8 cellular contexts compared by ENCODE assay signal in genomic region chr19:57599377-57599760, GRCh38. TPM values are rescaled to one million over a fixed set of nuclear protein-coding genes. Genes with fewer than 3 reads are reported as not detected.
DNase-seq lines count a peak whose midpoint lies in the region; ATAC-seq, FAIRE-seq and TF ChIP-seq lines count a peak whose summit lies in the region.

No MANE protein-coding gene starts in this region.

- POLR2A ChIA-PET in A549 (lab: Yijun Ruan, JAX) = no interaction called here
- POLR2A ChIA-PET in activated naive CD8-positive, alpha-beta T cell treated with anti-CD3 and anti-CD28 coated beads, Interleukin-2, amount 10 ng/mL, durations not matched to agents 7 days and 5 days (lab: Charles Lee) = interaction anchor here (0.9 to 1.9 kb wide), 3 partner anchors 13 to 110 kb away, joined by 3 to 4 read pairs (median 3); partner anchors contain the start of genes ZIK1 and ZNF154

- H3K4me1 Mint-ChIP-seq in activated naive CD8-positive, alpha-beta T cell treated with anti-CD3 and anti-CD28 coated beads, Interleukin-2, amount 10 ng/mL, durations not matched to agents 7 days and 5 days = peaks cover 18% of the 10 kb centered on the region
- H3K4me1 Mint-ChIP-seq in memory B cell = peaks cover 13% of the 10 kb centered on the region

- no peak for DNase-seq in A549 (ENCODE audit: low read depth in 1 of 2, low spot score in 1 of 2)
- DNase-seq in activated naive CD8-positive, alpha-beta T cell treated with anti-CD3 and anti-CD28 coated beads, Interleukin-2, amount 10 ng/mL, durations not matched to agents 7 days and 5 days = no peak
- DNase-seq in memory B cell (ENCODE audit: low spot score in 2 of 2) = no peak
- DNase-seq in DMS53 treated with DMSO at 0.1 percent for 48 hours (lab: John Stamatoyannopoulos, UW; ENCODE audit: unreplicated experiment) = no peak
- no peak for DNase-seq in KBM-7
- no peak for DNase-seq in caudate nucleus (lab: John Stamatoyannopoulos, UW)
- no peak for DNase-seq in D721Med (ENCODE audit: insufficient read length, low spot score)

- CTCF ChIA-PET in A549 (lab: Yijun Ruan, JAX) = interaction anchor here (0.9 kb wide), 1 partner anchor 15 kb away, joined by 4 read pairs; the partner anchor contains the start of gene ZNF134

- peak overlapping the region; percentile 56 for H3K4me3 ChIP-seq in A549

- H3K27me3 Mint-ChIP-seq in activated naive CD8-positive, alpha-beta T cell treated with anti-CD3 and anti-CD28 coated beads, Interleukin-2, amount 10 ng/mL, durations not matched to agents 7 days and 5 days = no peaks in the 10 kb centered on the region
- H3K27me3 Mint-ChIP-seq in memory B cell = no peaks in the 10 kb centered on the region

- H3K36me3 Mint-ChIP-seq in activated naive CD8-positive, alpha-beta T cell treated with anti-CD3 and anti-CD28 coated beads, Interleukin-2, amount 10 ng/mL, durations not matched to agents 7 days and 5 days = peaks cover 43% of the 10 kb centered on the region
- H3K36me3 Mint-ChIP-seq in memory B cell = peaks cover 21% of the 10 kb centered on the region

- H3K4me1 ChIP-seq in A549 = no peaks in the 10 kb centered on the region

- no peak for TF ChIP-seq RAD21 in A549 (conservative IDR thresholded peaks at IDR 0.05 in 1 of 2, IDR thresholded peaks at IDR 0.05 in 1 of 2)

- peak overlapping the region; percentile 89 for H3K27ac Mint-ChIP-seq in activated naive CD8-positive, alpha-beta T cell treated with anti-CD3 and anti-CD28 coated beads, Interleukin-2, amount 10 ng/mL, durations not matched to agents 7 days and 5 days
- no peak overlapping the region for H3K27ac Mint-ChIP-seq in memory B cell

- no peak overlapping the region; a peak in 1 of 6 replicates for H3K27ac ChIP-seq in A549
- H3K27ac ChIP-seq in caudate nucleus (ENCODE audit: low read depth, low read length) = no peak overlapping the region

- peak overlapping the region; percentile 90 for H3K4me3 Mint-ChIP-seq in activated naive CD8-positive, alpha-beta T cell treated with anti-CD3 and anti-CD28 coated beads, Interleukin-2, amount 10 ng/mL, durations not matched to agents 7 days and 5 days
- peak overlapping the region; percentile 85 for H3K4me3 Mint-ChIP-seq in memory B cell

- peak overlapping the region; percentile 82 for H3K4me2 ChIP-seq in A549

- H3K9me3 Mint-ChIP-seq in activated naive CD8-positive, alpha-beta T cell treated with anti-CD3 and anti-CD28 coated beads, Interleukin-2, amount 10 ng/mL, durations not matched to agents 7 days and 5 days = peaks cover 41% of the 10 kb centered on the region
- peaks cover 14% of the 10 kb centered on the region for H3K9me3 Mint-ChIP-seq in memory B cell

- in situ Hi-C loops in KBM-7 (cut with MboI; ENCODE audit: low pct_unique_long_range_greater_than_20kb, low sequenced_read_pairs) = no loop called here

- 55% methylated on average over 8 of the region's 8 CpGs for WGBS in A549 (ENCODE audit: missing lambda C conversion rate)

- FAIRE-seq in A549 (lab: Jason Lieb, UNC) (no peak), D721Med (lab: Jason Lieb, UNC) (no peak)

- TF ChIP-seq CTCF in A549 (IDR thresholded peaks at IDR 0.05) (no peak), D721Med (IDR thresholded peaks at IDR 0.05; ENCODE audit: insufficient read depth, missing control alignments) (no peak)

- peaks cover 82% of the 10 kb centered on the region for H3K9me3 ChIP-seq in A549

- TF ChIP-seq POLR2A in A549 (IDR thresholded peaks at IDR 0.05; ENCODE audit: low read length) = no peak

- TF ChIP-seq EP300 in A549 (IDR thresholded peaks at IDR 0.05) = no peak

- ATAC-seq in A549 = peak in 1 of 2 experiments; percentile 40; a peak in 1 of 6 replicates
- peak; percentile 15 for ATAC-seq in GM21528 (IDR thresholded peaks at IDR 0.05; ENCODE audit: low FRiP score, unreplicated experiment)
- ATAC-seq in activated naive CD8-positive, alpha-beta T cell treated with anti-CD3 and anti-CD28 coated beads, Interleukin-2, amount 10 ng/mL, durations not matched to agents 7 days and 5 days (ENCODE audit: low read depth) = peak; percentile 24
- peak; percentile 12 for ATAC-seq in memory B cell (ENCODE audit: low read depth)

TF ChIP-seq in A549, 52 proteins besides CTCF, POLR2A, EP300 and RAD21 (continues in another document):
- no peak for TF ChIP-seq CHD4 (IDR thresholded peaks at IDR 0.05; ENCODE audit: borderline replicate concordance)
- no peak for TF ChIP-seq CEBPB (IDR thresholded peaks at IDR 0.05)
- no peak for TF ChIP-seq HEYL (CRISPR knock-in tag; IDR thresholded peaks at IDR 0.05)
- no peak for TF ChIP-seq KDM5A (IDR thresholded peaks at IDR 0.05)
- TF ChIP-seq RCOR1 (IDR thresholded peaks at IDR 0.05; ENCODE audit: low read depth, low read length) = no peak
- no peak for TF ChIP-seq RARB (CRISPR knock-in tag; IDR thresholded peaks at IDR 0.05)
- TF ChIP-seq GATA3 (IDR thresholded peaks at IDR 0.05; ENCODE audit: borderline replicate concordance) = no peak
- no peak for TF ChIP-seq EHMT2 (IDR thresholded peaks at IDR 0.05; ENCODE audit: low read depth)
- TF ChIP-seq, protein P1, sequence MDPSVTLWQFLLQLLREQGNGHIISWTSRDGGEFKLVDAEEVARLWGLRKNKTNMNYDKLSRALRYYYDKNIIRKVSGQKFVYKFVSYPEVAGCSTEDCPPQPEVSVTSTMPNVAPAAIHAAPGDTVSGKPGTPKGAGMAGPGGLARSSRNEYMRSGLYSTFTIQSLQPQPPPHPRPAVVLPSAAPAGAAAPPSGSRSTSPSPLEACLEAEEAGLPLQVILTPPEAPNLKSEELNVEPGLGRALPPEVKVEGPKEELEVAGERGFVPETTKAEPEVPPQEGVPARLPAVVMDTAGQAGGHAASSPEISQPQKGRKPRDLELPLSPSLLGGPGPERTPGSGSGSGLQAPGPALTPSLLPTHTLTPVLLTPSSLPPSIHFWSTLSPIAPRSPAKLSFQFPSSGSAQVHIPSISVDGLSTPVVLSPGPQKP (IDR thresholded peaks at IDR 0.05; ENCODE audit: low read depth, low read length) = no peak
- TF ChIP-seq POLR2AphosphoS2 (conservative IDR thresholded peaks at IDR 0.05; ENCODE audit: low read length) = no peak
- no peak for TF ChIP-seq MAZ (IDR thresholded peaks at IDR 0.05; ENCODE audit: borderline replicate concordance, low read depth, low read length)
- TF ChIP-seq RNF2 (IDR thresholded peaks at IDR 0.05; ENCODE audit: borderline replicate concordance, low read depth) = no peak
- TF ChIP-seq FOSL2 (IDR thresholded peaks at IDR 0.05) = no peak
- no peak for TF ChIP-seq FOSL2 (CRISPR knock-in tag; IDR thresholded peaks at IDR 0.05)
- no peak for TF ChIP-seq KDM1A (IDR thresholded peaks at IDR 0.05; ENCODE audit: low read depth)
- no peak for TF ChIP-seq EHF (CRISPR knock-in tag; IDR thresholded peaks at IDR 0.05)
- TF ChIP-seq NFE2L2 (conservative IDR thresholded peaks at IDR 0.05; ENCODE audit: low read length) = no peak

RNA-seq across cellular contexts. Expression of gene ZNF530, which starts 0.3 kb away (rescaled TPM):
- polyA plus RNA-seq in A549 (2011; rRNA removed) (4.9 and 5.9 TPM in 2 replicates), A549 (2017; fragmentation: RNase III; extraction: RNeasy Plus Mini Kit Qiagen cat#74134 plus additional on column Dnase treatment) (4.9 to 6.3 TPM (median 6.3 TPM) in 3 replicates)
- 5.6 and 6.6 TPM in 2 replicates for polyA plus RNA-seq in A549 (2012; cell fraction: cytosol; rRNA removed)
- polyA plus RNA-seq in A549 (2012; cell fraction: nucleus; rRNA removed) = 2.9 and 3.3 TPM in 2 replicates
- 3.9 and 7.1 TPM in 2 replicates for polyA minus RNA-seq in A549 (2011; rRNA and poly(A)+ RNA removed)
- 10 to 100 TPM; 14.0 to 14.2 TPM for total RNA-seq in activated naive CD8-positive, alpha-beta T cell treated with anti-CD3 and anti-CD28 coated beads, Interleukin-2, amount 10 ng/mL, durations not matched to agents 7 days and 5 days

RNA-seq across cellular contexts. Expression of gene ZNF134, which starts 14.7 kb away (rescaled TPM):
- polyA plus RNA-seq in A549 (2011; rRNA removed) (9.2 and 10.1 TPM in 2 replicates), A549 (2017; fragmentation: RNase III; extraction: RNeasy Plus Mini Kit Qiagen cat#74134 plus additional on column Dnase treatment) (8.3 to 9.2 TPM (median 9.1 TPM) in 3 replicates)
- polyA plus RNA-seq in A549 (2012; cell fraction: cytosol; rRNA removed) = 3.3 and 4.8 TPM in 2 replicates
- polyA plus RNA-seq in A549 (2012; cell fraction: nucleus; rRNA removed) = 4.1 and 4.5 TPM in 2 replicates
- polyA minus RNA-seq in A549 (2011; rRNA and poly(A)+ RNA removed) = 14.1 and 14.5 TPM in 2 replicates
- total RNA-seq in activated naive CD8-positive, alpha-beta T cell treated with anti-CD3 and anti-CD28 coated beads, Interleukin-2, amount 10 ng/mL, durations not matched to agents 7 days and 5 days = 10 to 100 TPM; 29.7 to 34.3 TPM

RNA-seq across cellular contexts. Expression of gene ZIK1, which starts 15.4 kb away (rescaled TPM):
- not detected in 2 replicates for polyA plus RNA-seq in A549 (2011; rRNA removed)
- not detected in 2 replicates for polyA plus RNA-seq in A549 (2012; cell fraction: cytosol; rRNA removed)
- not detected in 2 replicates for polyA plus RNA-seq in A549 (2012; cell fraction: nucleus; rRNA removed)
- polyA plus RNA-seq in A549 (2017; fragmentation: RNase III; extraction: RNeasy Plus Mini Kit Qiagen cat#74134 plus additional on column Dnase treatment) = 0.03 TPM in 1 of 3 replicates, not detected in the others
- polyA minus RNA-seq in A549 (2011; rRNA and poly(A)+ RNA removed) = not detected in 2 replicates
- total RNA-seq in activated naive CD8-positive, alpha-beta T cell treated with anti-CD3 and anti-CD28 coated beads, Interleukin-2, amount 10 ng/mL, durations not matched to agents 7 days and 5 days = 10 to 100 TPM; 17.9 TPM

RNA-seq across cellular contexts. Expression of gene ZNF416, which starts 20.7 kb away (rescaled TPM):
- 4.7 and 4.8 TPM in 2 replicates for polyA plus RNA-seq in A549 (2011; rRNA removed)
- 1.1 and 1.6 TPM in 2 replicates for polyA plus RNA-seq in A549 (2012; cell fraction: cytosol; rRNA removed)
- polyA plus RNA-seq in A549 (2012; cell fraction: nucleus; rRNA removed) = 0.88 and 1.1 TPM in 2 replicates
- polyA plus RNA-seq in A549 (2017; fragmentation: RNase III; extraction: RNeasy Plus Mini Kit Qiagen cat#74134 plus additional on column Dnase treatment) = 2.8 to 3.5 TPM (median 2.9 TPM) in 3 replicates
- 8.9 TPM in 2 replicates for polyA minus RNA-seq in A549 (2011; rRNA and poly(A)+ RNA removed)
- total RNA-seq in activated naive CD8-positive, alpha-beta T cell treated with anti-CD3 and anti-CD28 coated beads, Interleukin-2, amount 10 ng/mL, durations not matched to agents 7 days and 5 days = 10 to 100 TPM in 1 of 2 experiments, 1 to 10 TPM in 1; 10.0 to 10.5 TPM

RNA-seq across cellular contexts. Expression of gene ZNF211, which starts 33.6 kb away (rescaled TPM):
- polyA plus RNA-seq in A549 (2011; rRNA removed) (11.6 and 15.8 TPM in 2 replicates), A549 (2017; fragmentation: RNase III; extraction: RNeasy Plus Mini Kit Qiagen cat#74134 plus additional on column Dnase treatment) (6.9 to 7.7 TPM (median 7.5 TPM) in 3 replicates)
- polyA plus RNA-seq in A549 (2012; cell fraction: cytosol; rRNA removed) = 3.3 and 3.8 TPM in 2 replicates
- polyA plus RNA-seq in A549 (2012; cell fraction: nucleus; rRNA removed) = 3.3 and 3.5 TPM in 2 replicates
- polyA minus RNA-seq in A549 (2011; rRNA and poly(A)+ RNA removed) = 8.9 and 9.5 TPM in 2 replicates
- total RNA-seq in activated naive CD8-positive, alpha-beta T cell treated with anti-CD3 and anti-CD28 coated beads, Interleukin-2, amount 10 ng/mL, durations not matched to agents 7 days and 5 days = 10 to 100 TPM; 30.6 to 33.6 TPM
